In genomic region chr11:15526032-15526431, GRCh38 we compare ENCODE assay signal across 27 cellular contexts.
"Had no signal": no experiment of that assay in that cellular context is flagged by ENCODE, and none has a peak within 500 bp of the region (broad histone marks: within the 10 kb centered on the region; RNA-seq: fewer than 3 reads in every experiment).

No MANE protein-coding gene starts in this region.

- H3K36me3 ChIP-seq: stomach, suprapubic skin, thoracic aorta, thyroid gland, tibial artery, tibial nerve, transverse colon, upper lobe of left lung, upper lobe of right lung, vagina had no signal

- H3K9me3 ChIP-seq: suprapubic skin, testis, thyroid gland, vagina had no signal

- FAIRE-seq: urothelium cell line had no signal

- H3K4me3 ChIP-seq: stomach, suprapubic skin, testis, thoracic aorta, thyroid gland, tibial artery, tibial nerve, transverse colon, upper lobe of left lung, upper lobe of right lung, uterus, vagina had no signal

- H3K27ac ChIP-seq: stomach, suprapubic skin, testis, thoracic aorta, thyroid gland, tibial artery, tibial nerve, transverse colon, upper lobe of left lung, upper lobe of right lung, uterus, vagina had no signal

- ATAC-seq: stimulated activated effector memory CD8-positive, alpha-beta T cell treated with anti-CD3 and anti-CD28 coated beads, Interleukin-12 subunit alpha, Interleukin-12 subunit beta, amount 100 ng/mL, for 72 hours; stimulated activated memory B cell treated with anti-CD40 and anti-IgM and Interleukin-4, amounts not matched to agents 10 μg/mL and 1 μg/mL and 100 μg/mL, for 72 hours; stimulated activated naive B cell treated with anti-CD40 and anti-IgM and Interleukin-4, amounts not matched to agents 10 μg/mL and 1 μg/mL and 100 μg/mL, for 72 hours; stimulated activated naive CD8-positive, alpha-beta T cell treated with anti-CD3 and anti-CD28 coated beads, Interleukin-15, amount 100 ng/mL, for 72 hours; stimulated activated naive CD8-positive, alpha-beta T cell treated with anti-CD3 and anti-CD28 coated beads, Interleukin-15, Interleukin-2, amounts not matched to agents 100 U/mL and 50 U/mL, for 24 hours; upper lobe of right lung had no signal

- H3K27me3 ChIP-seq: stomach, suprapubic skin, testis, thyroid gland, tibial artery, tibial nerve, transverse colon, upper lobe of left lung, upper lobe of right lung, uterus, vagina had no signal

- H3K4me1 ChIP-seq: stomach, suprapubic skin, testis, thyroid gland, tibial artery, tibial nerve, transverse colon, upper lobe of left lung, upper lobe of right lung, uterus, vagina had no signal

- DNase-seq: stimulated activated CD4-positive, alpha-beta T cell treated with anti-CD3 and anti-CD28 coated beads, Interleukin-2, amount 100 ng/mL, for 48 hours; stimulated activated CD4-positive, alpha-beta T cell treated with anti-CD3 and anti-CD28 coated beads, Interleukin-4, amount 100 ng/mL, for 1 hour; stimulated activated CD4-positive, alpha-beta T cell treated with anti-CD3 and anti-CD28 coated beads, Interleukin-4, amount 100 ng/mL, for 24 hours; stimulated activated CD4-positive, alpha-beta T cell treated with anti-CD3 and anti-CD28 coated beads, Interleukin-4, amount 100 ng/mL, for 4 hours; stimulated activated CD8-positive, alpha-beta memory T cell treated with anti-CD3 and anti-CD28 coated beads, Interleukin-4, amount 100 ng/mL, for 48 hours; stimulated activated naive B cell treated with anti-CD40 and anti-IgM and Interleukin-4, amounts not matched to agents 10 μg/mL and 1 μg/mL and 100 μg/mL, for 72 hours; stimulated activated naive CD4-positive, alpha-beta T cell; stimulated activated naive CD4-positive, alpha-beta T cell treated with Interleukin-2 at 50 U/mL for 16 hours; stimulated activated naive CD8-positive, alpha-beta T cell treated with anti-CD3 and anti-CD28 coated beads, Interleukin-15, amount 100 ng/mL, for 72 hours; stimulated activated naive CD8-positive, alpha-beta T cell treated with anti-CD3 and anti-CD28 coated beads, Interleukin-15, Interleukin-2, amounts not matched to agents 100 U/mL and 50 U/mL, for 24 hours; stomach; substantia nigra; testis; thyroid gland; tibial artery; transverse colon; trophoblast cell; upper lobe of left lung; upper lobe of right lung; uterus had no signal
